In genomic region chr16:11253995-11254912, GRCh38 we compare ENCODE assay signal across 9 cellular contexts. TPM values are rescaled to one million over a fixed set of nuclear protein-coding genes. Genes with fewer than 3 reads are reported as not detected.
A peak's percentile ranks its signal among the peaks of the same experiment; 100 is the strongest.
DNase-seq lines count a peak whose midpoint lies in the region; ATAC-seq and TF ChIP-seq lines count a peak whose summit lies in the region.
"Had no signal": no experiment of that assay in that cellular context is flagged by ENCODE, and none has a peak within 500 bp of the region (broad histone marks: within the 10 kb centered on the region; RNA-seq: fewer than 3 reads in every experiment).

No MANE protein-coding gene starts in this region.

- intact Hi-C loops in Calu3 (cut with micrococcal nuclease; ENCODE audit: unreplicated experiment), result loop anchor here (10.0 kb wide), 2 partner anchors 119 to 149 kb away; no protein-coding TSS in a partner anchor
- intact Hi-C loops in adrenal gland (cut with DNase I), result loop anchor here (10.0 kb wide), 2 partner anchors 101 to 119 kb away; no protein-coding TSS in a partner anchor

- ATAC-seq in RWPE2 (ENCODE audit: low read depth) (no peak), HG03432 (IDR thresholded peaks at IDR 0.05; ENCODE audit: unreplicated experiment) (no peak), GM19328 (IDR thresholded peaks at IDR 0.05; ENCODE audit: unreplicated experiment) (no peak)

- no peaks in the 10 kb centered on the region for H3K79me1 ChIP-seq in neuronal stem cell (ENCODE audit: low read depth, low read length)

- H3K4me2 ChIP-seq in neuronal stem cell (ENCODE audit: insufficient read depth, low read length, poor library complexity, severe bottlenecking), result peak overlapping the region; percentile 95

- H3K4me1 Mint-ChIP-seq in Calu3 (ENCODE audit: low read depth, unreplicated experiment) (peaks cover 11% of the 10 kb centered on the region), endodermal cell (peaks cover 4% of the 10 kb centered on the region)

- H3K4me3 ChIP-seq in RWPE2 (ENCODE audit: severe bottlenecking) (peak overlapping the region; percentile 93), endodermal cell (ENCODE audit: low read length) (peak overlapping the region; percentile 77), neuronal stem cell (ENCODE audit: low read length in 2 of 2) (peak overlapping the region; percentile 78 to 83), adrenal gland (peak overlapping the region in 1 of 4 donors; percentile 93)

- H3K9me3 Mint-ChIP-seq in Calu3 (ENCODE audit: low read depth, unreplicated experiment), result no peaks in the 10 kb centered on the region
- H3K9me3 Mint-ChIP-seq in endodermal cell, result no peaks in the 10 kb centered on the region

- no peak for TF ChIP-seq POLR2A in adrenal gland (IDR thresholded peaks at IDR 0.05)

- no peak overlapping the region for H3K4ac ChIP-seq in neuronal stem cell (ENCODE audit: low read length)

- TF ChIP-seq CTCF in Calu3 (IDR thresholded peaks at IDR 0.05; ENCODE audit: unreplicated experiment) (no peak), RWPE2 (IDR thresholded peaks at IDR 0.05; ENCODE audit: poor library complexity, severe bottlenecking) (no peak), endodermal cell (conservative IDR thresholded peaks at IDR 0.05) (no peak), adrenal gland (IDR thresholded peaks at IDR 0.05) (no peak)

- no peak overlapping the region for H4K8ac ChIP-seq in neuronal stem cell (ENCODE audit: low read depth, low read length)

- no peak overlapping the region for H4K91ac ChIP-seq in neuronal stem cell (ENCODE audit: low read depth, low read length, poor library complexity)

- peak overlapping the region; percentile 96 for H3K18ac ChIP-seq in neuronal stem cell (ENCODE audit: low read length)

- no peak overlapping the region for H3K27ac ChIP-seq in RWPE2 (ENCODE audit: poor library complexity, severe bottlenecking)
- no peak overlapping the region for H3K27ac ChIP-seq in endodermal cell (ENCODE audit: low read depth, low read length)
- no peak overlapping the region for H3K27ac ChIP-seq in neuronal stem cell (replicated peaks; ENCODE audit: low read length)
- peak overlapping the region in 1 of 5 donors; percentile 96 for H3K27ac ChIP-seq in adrenal gland

- H3K9ac ChIP-seq in endodermal cell (ENCODE audit: extremely low read depth, low read length, poor library complexity, severe bottlenecking) (no peak overlapping the region), neuronal stem cell (ENCODE audit: low read depth, low read length, poor library complexity) (peak overlapping the region; percentile 74)

- H3K23ac ChIP-seq in neuronal stem cell (ENCODE audit: low read depth, low read length, poor library complexity), result peak overlapping the region; percentile 97

- BruUV-seq in Calu3 (replicated peaks; lab: Mats Ljungman, UMichigan), result TSS peak; percentile 56

- H3K27me3 Mint-ChIP-seq in Calu3 (ENCODE audit: unreplicated experiment), result no peaks in the 10 kb centered on the region
- peaks cover 3% of the 10 kb centered on the region for H3K27me3 Mint-ChIP-seq in endodermal cell (ENCODE audit: insufficient read depth)

- peak overlapping the region; percentile 49 for H2BK5ac ChIP-seq in neuronal stem cell (ENCODE audit: low read length)

- no peaks in the 10 kb centered on the region for H3K27me3 ChIP-seq in RWPE2 (ENCODE audit: insufficient read depth, poor library complexity, severe bottlenecking)
- H3K27me3 ChIP-seq in endodermal cell (ENCODE audit: control insufficient read depth, insufficient read depth, low read length, poor library complexity, severe bottlenecking), result no peaks in the 10 kb centered on the region
- H3K27me3 ChIP-seq in neuronal stem cell (ENCODE audit: control insufficient read depth in 3 of 3, insufficient read depth in 3 of 3, low read depth in 1 of 3, low read length in 3 of 3), result peaks cover 0 to 18% (median 0%) of the 10 kb centered on the region in 3 experiments
- no peaks in the 10 kb centered on the region for H3K27me3 ChIP-seq in adrenal gland

- no peaks in the 10 kb centered on the region for H3K4me1 ChIP-seq in RWPE2 (ENCODE audit: insufficient read depth, poor library complexity, severe bottlenecking)
- H3K4me1 ChIP-seq in endodermal cell (ENCODE audit: control insufficient read depth, insufficient read depth, low read length), result no peaks in the 10 kb centered on the region
- H3K4me1 ChIP-seq in neuronal stem cell (ENCODE audit: control insufficient read depth in 2 of 2, insufficient read depth in 1 of 2, low read depth in 1 of 2, low read length in 2 of 2), result peaks cover 7 to 8% of the 10 kb centered on the region in 2 donors
- peaks cover 0 to 30% of the 10 kb centered on the region in 2 donors for H3K4me1 ChIP-seq in adrenal gland (replicated peaks in 1 of 2)

- H3K36me3 Mint-ChIP-seq in Calu3 (ENCODE audit: insufficient read depth, unreplicated experiment) (peaks cover 37% of the 10 kb centered on the region), endodermal cell (ENCODE audit: low read depth) (no peaks in the 10 kb centered on the region)

- H3K4me3 Mint-ChIP-seq in Calu3 (ENCODE audit: low read depth, unreplicated experiment), result peak overlapping the region; percentile 92
- peak overlapping the region; percentile 81 for H3K4me3 Mint-ChIP-seq in endodermal cell

- H2BK15ac ChIP-seq in neuronal stem cell (ENCODE audit: low read length), result peak overlapping the region; percentile 84

- WGBS in endodermal cell (ENCODE audit: insufficient coverage in 1 of 2, insufficient read length in 1 of 2), 2 experiments, result 50 to 57% methylated on average over 12 to 28 of the region's 29 CpGs
- no CpG with 5 or more reads among the region's 29 CpGs for WGBS in neuronal stem cell (ENCODE audit: extremely low coverage in 2 of 2, insufficient read length in 2 of 2, insufficient replicate concordance in 1 of 2), 2 donors
- WGBS in adrenal gland, 4 donors, result 58 to 69% (median 64%) methylated on average over 27 to 29 of the region's 29 CpGs

- no peak overlapping the region for H2BK12ac ChIP-seq in neuronal stem cell (ENCODE audit: low read length)

- peak overlapping the region; percentile 79 for H2BK120ac ChIP-seq in neuronal stem cell (ENCODE audit: low read depth, low read length)

- H2AK5ac ChIP-seq in neuronal stem cell (ENCODE audit: low read depth, low read length), result peak overlapping the region; percentile 53

- CTCF ChIA-PET in Calu3 (lab: Charles Lee), result interaction anchor here (2.1 to 5.4 kb wide), 2 partner anchors 229 to 291 kb away, joined by 9 to 34 read pairs; no protein-coding TSS in a partner anchor

- H3K36me3 ChIP-seq in RWPE2 (ENCODE audit: low read depth) (no peaks in the 10 kb centered on the region), endodermal cell (ENCODE audit: control insufficient read depth, insufficient read depth, low read length) (no peaks in the 10 kb centered on the region), neuronal stem cell (replicated peaks in 1 of 2; ENCODE audit: control insufficient read depth in 2 of 2, insufficient read depth in 2 of 2, low read length in 2 of 2) (peaks cover 0 to 18% of the 10 kb centered on the region in 2 donors), adrenal gland (replicated peaks in 1 of 2) (no peaks in the 10 kb centered on the region)

- H3K27ac Mint-ChIP-seq in Calu3 (ENCODE audit: unreplicated experiment), result peak overlapping the region; percentile 48
- no peak overlapping the region for H3K27ac Mint-ChIP-seq in endodermal cell

- no peak for DNase-seq in Calu3
- DNase-seq in RWPE2 (ENCODE audit: low spot score), result no peak
- peak; percentile 63 for DNase-seq in endodermal cell
- no peak for DNase-seq in neuronal stem cell (ENCODE audit: low spot score)
- DNase-seq in T-helper 9 cell, result no peak
- DNase-seq in adrenal gland, result no peak

- no peaks in the 10 kb centered on the region for H3K9me3 ChIP-seq in RWPE2 (ENCODE audit: severe bottlenecking)
- no peaks in the 10 kb centered on the region for H3K9me3 ChIP-seq in endodermal cell (ENCODE audit: control insufficient read depth, low read length)
- H3K9me3 ChIP-seq in neuronal stem cell (replicated peaks in 1 of 2; ENCODE audit: control insufficient read depth in 2 of 2, insufficient read depth in 1 of 2, low read depth in 1 of 2, low read length in 2 of 2), result no peaks in the 10 kb centered on the region
- no peaks in the 10 kb centered on the region for H3K9me3 ChIP-seq in adrenal gland (replicated peaks in 1 of 3)

- peak overlapping the region; percentile 82 for H3K14ac ChIP-seq in neuronal stem cell (ENCODE audit: low read length)

- peak overlapping the region; percentile 95 for H2AFZ ChIP-seq in neuronal stem cell (ENCODE audit: low read length)

RNA-seq across cellular contexts. Expression of gene SOCS1, which starts 1.8 kb away (rescaled TPM):
- total RNA-seq in Calu3 (2022) (4.8 and 5.8 TPM in 2 replicates), endodermal cell (1 to 10 TPM; 5.6 to 7.2 TPM), adrenal gland (1 to 10 TPM; 1.6 to 8.3 (median 5.1) TPM)
- polyA plus RNA-seq in endodermal cell (2013, experiment 1 of 2), result 4.8 TPM
- polyA plus RNA-seq in endodermal cell (2013, experiment 2 of 2), result 4.1 TPM
- polyA plus RNA-seq in neuronal stem cell (2013, experiment 1 of 2), result 3.4 TPM
- 3.6 TPM for polyA plus RNA-seq in neuronal stem cell (2013, experiment 2 of 2)
- 10 to 100 TPM in 1 of 3 donors, 1 to 10 TPM in 1, under 1 TPM in 1; 0.53 to 11.9 (median 6.0) TPM for polyA plus RNA-seq in adrenal gland

RNA-seq across cellular contexts. Expression of gene TNP2, which starts 14.9 kb away (rescaled TPM):
- total RNA-seq in Calu3 (2022), result not detected in 2 replicates
- not detected for total RNA-seq in endodermal cell
- polyA plus RNA-seq in endodermal cell (2013, experiment 1 of 2), result not detected
- not detected for polyA plus RNA-seq in endodermal cell (2013, experiment 2 of 2)
- polyA plus RNA-seq in neuronal stem cell (2013, experiment 1 of 2), result not detected
- not detected for polyA plus RNA-seq in neuronal stem cell (2013, experiment 2 of 2)
- not detected for total RNA-seq in adrenal gland
- not detected for polyA plus RNA-seq in adrenal gland
- total RNA-seq: T-helper 2 cell treated with Interferon-gamma antibody and Interleukin-4, amounts not matched to agents 100 ng/mL and 5 ng/mL, for 36 hours had no signal

RNA-seq across cellular contexts. Expression of gene PRM3, which starts 19.2 kb away (rescaled TPM):
- total RNA-seq in Calu3 (2022), result not detected in 2 replicates
- total RNA-seq in endodermal cell, result not detected
- not detected for polyA plus RNA-seq in endodermal cell (2013, experiment 1 of 2)
- not detected for polyA plus RNA-seq in endodermal cell (2013, experiment 2 of 2)
- polyA plus RNA-seq in neuronal stem cell (2013, experiment 1 of 2), result not detected
- polyA plus RNA-seq in neuronal stem cell (2013, experiment 2 of 2), result not detected
- total RNA-seq in adrenal gland, result not detected
- not detected for polyA plus RNA-seq in adrenal gland
- total RNA-seq: T-helper 2 cell treated with Interferon-gamma antibody and Interleukin-4, amounts not matched to agents 100 ng/mL and 5 ng/mL, for 36 hours had no signal

RNA-seq across cellular contexts. Expression of gene PRM2, which starts 22.0 kb away (rescaled TPM):
- total RNA-seq in Calu3 (2022) (not detected in 2 replicates), endodermal cell (not detected), adrenal gland (not detected)
- polyA plus RNA-seq in endodermal cell (2013, experiment 1 of 2), result not detected
- not detected for polyA plus RNA-seq in endodermal cell (2013, experiment 2 of 2)
- not detected for polyA plus RNA-seq in neuronal stem cell (2013, experiment 1 of 2)
- not detected for polyA plus RNA-seq in neuronal stem cell (2013, experiment 2 of 2)
- polyA plus RNA-seq in adrenal gland, result not detected
- total RNA-seq: T-helper 2 cell treated with Interferon-gamma antibody and Interleukin-4, amounts not matched to agents 100 ng/mL and 5 ng/mL, for 36 hours had no signal

RNA-seq across cellular contexts. Expression of gene PRM1, which starts 26.9 kb away (rescaled TPM):
- not detected in 2 replicates for total RNA-seq in Calu3 (2022)
- total RNA-seq in endodermal cell, result not detected
- not detected for polyA plus RNA-seq in endodermal cell (2013, experiment 1 of 2)
- not detected for polyA plus RNA-seq in endodermal cell (2013, experiment 2 of 2)
- polyA plus RNA-seq in neuronal stem cell (2013, experiment 1 of 2), result not detected
- not detected for polyA plus RNA-seq in neuronal stem cell (2013, experiment 2 of 2)
- total RNA-seq in adrenal gland, result not detected
- not detected for polyA plus RNA-seq in adrenal gland
- total RNA-seq: T-helper 2 cell treated with Interferon-gamma antibody and Interleukin-4, amounts not matched to agents 100 ng/mL and 5 ng/mL, for 36 hours had no signal
